8 cellular contexts compared by ENCODE assay signal in the genomic region with DNA sequence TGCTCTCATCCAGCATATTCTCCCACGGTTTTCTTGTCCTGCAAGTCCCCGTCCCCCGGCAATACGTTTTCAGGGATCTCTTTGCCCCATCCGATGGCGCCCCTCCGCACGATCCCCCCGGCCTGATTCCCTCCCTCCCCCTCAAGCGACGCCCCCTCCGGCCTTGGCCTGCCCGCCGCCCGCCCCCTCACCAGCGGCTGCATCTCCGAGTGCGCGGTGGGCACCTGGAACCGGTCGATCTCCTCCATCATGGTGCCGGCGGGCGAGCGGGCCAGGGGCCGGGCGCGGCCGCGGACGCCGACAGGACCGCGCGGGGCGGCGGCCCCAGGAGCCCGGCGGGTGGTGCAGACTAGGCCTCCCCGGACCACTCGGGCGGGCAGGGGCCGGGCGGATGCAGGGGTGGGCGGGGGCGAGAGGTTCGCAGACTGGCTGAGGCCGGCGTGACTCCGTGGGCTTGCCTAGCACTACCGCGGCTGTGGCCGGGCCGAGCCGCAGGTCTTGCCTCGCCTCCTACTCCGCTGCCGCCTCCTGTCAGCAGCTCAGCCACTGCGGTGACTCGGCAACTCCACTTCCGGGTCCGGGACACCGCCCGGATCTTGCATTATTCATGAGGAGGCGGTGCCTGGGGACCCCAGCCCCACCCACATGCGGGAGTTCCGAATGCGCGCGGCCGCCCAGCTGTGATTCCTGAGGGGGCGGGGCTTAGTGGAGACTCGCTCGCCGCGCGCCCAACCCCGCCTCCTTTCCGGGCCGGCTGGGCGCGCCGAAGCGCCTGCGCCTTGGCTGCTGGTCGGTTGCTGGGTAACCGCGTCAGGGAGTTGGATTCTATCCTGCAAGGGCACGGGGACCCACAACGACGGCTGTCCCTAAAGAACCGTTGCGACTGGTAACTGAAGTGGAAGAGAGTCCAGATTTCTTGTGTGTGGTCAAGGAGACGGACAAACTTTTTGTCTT. TPM values are rescaled to one million over a fixed set of nuclear protein-coding genes. Genes with fewer than 3 reads are reported as not detected.
DNase-seq lines count a peak whose midpoint lies in the region; ATAC-seq, FAIRE-seq and TF ChIP-seq lines count a peak whose summit lies in the region.

DNAI1 (plus strand) TSS at position 793 of the 954 bp plus-strand sequence. CDS start 201 bp downstream, outside the sequence.
FAM219A (minus strand) TSS at position 558 of the 954 bp plus-strand sequence; CDS start at position 251, 307 bp downstream.

- peak within 1 kb of the TSS; percentile 73 for H3K27ac Mint-ChIP-seq in Caco-2 (ENCODE audit: unreplicated experiment)
- H3K27ac Mint-ChIP-seq in activated CD8-positive, alpha-beta memory T cell treated with anti-CD3 and anti-CD28 coated beads, Interleukin-2, amount 10 ng/mL, durations not matched to agents 7 days and 5 days: peak within 1 kb of the TSS; percentile 80
- peak within 1 kb of the TSS; percentile 83 to 86 for H3K27ac Mint-ChIP-seq in effector memory CD8-positive, alpha-beta T cell
- peak within 1 kb of the TSS; percentile 48 for H3K27ac Mint-ChIP-seq in memory B cell

- ATAC-seq in GM21381 (IDR thresholded peaks at IDR 0.05; ENCODE audit: unreplicated experiment) (peak; percentile 98), memory B cell (ENCODE audit: low read depth) (peak; percentile 95)
- ATAC-seq in activated CD8-positive, alpha-beta memory T cell treated with anti-CD3 and anti-CD28 coated beads, Interleukin-2, amount 10 ng/mL, durations not matched to agents 7 days and 5 days: peak; percentile 97
- ATAC-seq in effector memory CD8-positive, alpha-beta T cell (replicated peaks): peak; percentile 96

- TF ChIP-seq CTCF in Caco-2 (IDR thresholded peaks at IDR 0.05; ENCODE audit: insufficient read depth in 1 of 2, low read depth in 1 of 2, low read length in 1 of 2, severe bottlenecking in 1 of 2, unreplicated experiment in 1 of 2): no peak

- H3K36me3 Mint-ChIP-seq in Caco-2 (ENCODE audit: insufficient read depth, unreplicated experiment) (peaks cover 8% of the 10 kb centered on the region), memory B cell (no peaks in the 10 kb centered on the region)
- H3K36me3 Mint-ChIP-seq in activated CD8-positive, alpha-beta memory T cell treated with anti-CD3 and anti-CD28 coated beads, Interleukin-2, amount 10 ng/mL, durations not matched to agents 7 days and 5 days: no peaks in the 10 kb centered on the region
- peaks cover 4% of the 10 kb centered on the region for H3K36me3 Mint-ChIP-seq in effector memory CD8-positive, alpha-beta T cell (ENCODE audit: insufficient read depth)

- intact Hi-C loops in Caco-2 (cut with micrococcal nuclease; ENCODE audit: unreplicated experiment): loop anchor here (1.0 to 2.0 kb wide), 3 partner anchors 26 to 81 kb away; partner anchors contain the start of gene MYORG

- H3K4me1 ChIP-seq in Caco-2: no peaks in the 10 kb centered on the region; the same call in 1 of the 2 replicates

- H3K4me3 Mint-ChIP-seq in Caco-2 (ENCODE audit: unreplicated experiment): peak within 1 kb of the TSS; percentile 81
- peak within 1 kb of the TSS; percentile 86 for H3K4me3 Mint-ChIP-seq in activated CD8-positive, alpha-beta memory T cell treated with anti-CD3 and anti-CD28 coated beads, Interleukin-2, amount 10 ng/mL, durations not matched to agents 7 days and 5 days
- H3K4me3 Mint-ChIP-seq in effector memory CD8-positive, alpha-beta T cell: peak within 1 kb of the TSS; percentile 84 to 86
- peak within 1 kb of the TSS; percentile 86 for H3K4me3 Mint-ChIP-seq in memory B cell

- H3K4me1 Mint-ChIP-seq in Caco-2 (ENCODE audit: low read depth, unreplicated experiment) (peaks cover 16% of the 10 kb centered on the region), memory B cell (peaks cover 15% of the 10 kb centered on the region)
- H3K4me1 Mint-ChIP-seq in activated CD8-positive, alpha-beta memory T cell treated with anti-CD3 and anti-CD28 coated beads, Interleukin-2, amount 10 ng/mL, durations not matched to agents 7 days and 5 days: peaks cover 55% of the 10 kb centered on the region
- peaks cover 27 to 38% of the 10 kb centered on the region in 2 donors for H3K4me1 Mint-ChIP-seq in effector memory CD8-positive, alpha-beta T cell (ENCODE audit: low read depth in 2 of 2)

- DNase-seq in Caco-2: peak; percentile 98 to 99
- DNase-seq in HTR-8/SVneo (ENCODE audit: insufficient read length, low spot score): peak; percentile 88
- DNase-seq in NOMO-1 treated with DMSO at 0.1 percent for 48 hours (lab: John Stamatoyannopoulos, UW; ENCODE audit: unreplicated experiment): peak; percentile 99
- peak; percentile 99 for DNase-seq in activated CD8-positive, alpha-beta memory T cell treated with anti-CD3 and anti-CD28 coated beads, Interleukin-2, amount 10 ng/mL, durations not matched to agents 7 days and 5 days
- DNase-seq in effector memory CD8-positive, alpha-beta T cell: peak; percentile 99
- DNase-seq in memory B cell (ENCODE audit: low spot score in 2 of 2): peak; percentile 98 to 100
- peak; percentile 99 for DNase-seq in stimulated activated CD8-positive, alpha-beta memory T cell treated with anti-CD3 and anti-CD28 coated beads, Interleukin-12 subunit alpha, Interleukin-12 subunit beta, amount 100 ng/mL, for 1 hour (ENCODE audit: low read depth)

- BruUV-seq in Caco-2 (replicated peaks; lab: Mats Ljungman, UMichigan): no TSS peak

- CTCF ChIA-PET in Caco-2 (lab: Charles Lee): interaction anchor here (0.7 to 1.7 kb wide), 5 partner anchors 46 to 244 kb away, joined by 3 to 9 read pairs (median 3); partner anchors contain the start of gene MYORG
- CTCF ChIA-PET in activated CD8-positive, alpha-beta memory T cell treated with anti-CD3 and anti-CD28 coated beads, Interleukin-2, amount 10 ng/mL, durations not matched to agents 7 days and 5 days (lab: Charles Lee): interaction anchor here (1.3 kb wide), 1 partner anchor 54 kb away, joined by 4 read pairs; no protein-coding TSS in a partner anchor

- peak within 1 kb of the TSS; percentile 55 for H3K4me3 ChIP-seq in Caco-2 (ENCODE audit: low read depth, low read length)

- no peaks in the 10 kb centered on the region for H3K9me3 ChIP-seq in Caco-2

- H3K36me3 ChIP-seq in Caco-2 (ENCODE audit: control insufficient read depth, insufficient read depth, low read length): no peaks in the 10 kb centered on the region

- H3K9me3 Mint-ChIP-seq in Caco-2 (ENCODE audit: unreplicated experiment) (no peaks in the 10 kb centered on the region), memory B cell (no peaks in the 10 kb centered on the region)
- no peaks in the 10 kb centered on the region for H3K9me3 Mint-ChIP-seq in activated CD8-positive, alpha-beta memory T cell treated with anti-CD3 and anti-CD28 coated beads, Interleukin-2, amount 10 ng/mL, durations not matched to agents 7 days and 5 days (ENCODE audit: low read depth)
- H3K9me3 Mint-ChIP-seq in effector memory CD8-positive, alpha-beta T cell: no peaks in the 10 kb centered on the region

- peak; percentile 33 for FAIRE-seq in HTR-8/SVneo (lab: Jason Lieb, UNC)

- POLR2A ChIA-PET in Caco-2 (lab: Charles Lee): interaction anchor here (0.7 kb wide), 2 partner anchors 83 to 708 kb away, joined by 3 read pairs; no protein-coding TSS in a partner anchor

- H3K27me3 Mint-ChIP-seq in Caco-2 (ENCODE audit: insufficient read depth, unreplicated experiment) (no peaks in the 10 kb centered on the region), memory B cell (peaks cover 6% of the 10 kb centered on the region)
- peaks cover 8% of the 10 kb centered on the region for H3K27me3 Mint-ChIP-seq in activated CD8-positive, alpha-beta memory T cell treated with anti-CD3 and anti-CD28 coated beads, Interleukin-2, amount 10 ng/mL, durations not matched to agents 7 days and 5 days
- peaks cover 0 to 10% of the 10 kb centered on the region in 2 donors for H3K27me3 Mint-ChIP-seq in effector memory CD8-positive, alpha-beta T cell

- H3K27me3 ChIP-seq in Caco-2 (replicated peaks; ENCODE audit: control insufficient read depth, insufficient read depth, low read length): no peaks in the 10 kb centered on the region

RNA-seq across cellular contexts. Expression of gene DNAI1, which starts in this region (rescaled TPM):
- 0.52 and 0.67 TPM in 2 replicates for total RNA-seq in Caco-2 (2022)
- total RNA-seq in activated CD8-positive, alpha-beta memory T cell treated with anti-CD3 and anti-CD28 coated beads, Interleukin-2, amount 10 ng/mL, durations not matched to agents 7 days and 5 days: not detected

RNA-seq across cellular contexts. Expression of gene FAM219A, which starts in this region (rescaled TPM):
- total RNA-seq in Caco-2 (2022): 13.4 and 14.7 TPM in 2 replicates
- 10 to 100 TPM in 1 of 2 experiments, 1 to 10 TPM in 1; 7.9 to 13.8 TPM for total RNA-seq in activated CD8-positive, alpha-beta memory T cell treated with anti-CD3 and anti-CD28 coated beads, Interleukin-2, amount 10 ng/mL, durations not matched to agents 7 days and 5 days

Comparison
In these comparisons a context has a peak if more than half of its experiments do, and no peak if none do; other contexts are left out.
1. Peak in every context shown above with its lines: DNase-seq, ATAC-seq and H3K4me3 ChIP-seq.